In the genomic region with DNA sequence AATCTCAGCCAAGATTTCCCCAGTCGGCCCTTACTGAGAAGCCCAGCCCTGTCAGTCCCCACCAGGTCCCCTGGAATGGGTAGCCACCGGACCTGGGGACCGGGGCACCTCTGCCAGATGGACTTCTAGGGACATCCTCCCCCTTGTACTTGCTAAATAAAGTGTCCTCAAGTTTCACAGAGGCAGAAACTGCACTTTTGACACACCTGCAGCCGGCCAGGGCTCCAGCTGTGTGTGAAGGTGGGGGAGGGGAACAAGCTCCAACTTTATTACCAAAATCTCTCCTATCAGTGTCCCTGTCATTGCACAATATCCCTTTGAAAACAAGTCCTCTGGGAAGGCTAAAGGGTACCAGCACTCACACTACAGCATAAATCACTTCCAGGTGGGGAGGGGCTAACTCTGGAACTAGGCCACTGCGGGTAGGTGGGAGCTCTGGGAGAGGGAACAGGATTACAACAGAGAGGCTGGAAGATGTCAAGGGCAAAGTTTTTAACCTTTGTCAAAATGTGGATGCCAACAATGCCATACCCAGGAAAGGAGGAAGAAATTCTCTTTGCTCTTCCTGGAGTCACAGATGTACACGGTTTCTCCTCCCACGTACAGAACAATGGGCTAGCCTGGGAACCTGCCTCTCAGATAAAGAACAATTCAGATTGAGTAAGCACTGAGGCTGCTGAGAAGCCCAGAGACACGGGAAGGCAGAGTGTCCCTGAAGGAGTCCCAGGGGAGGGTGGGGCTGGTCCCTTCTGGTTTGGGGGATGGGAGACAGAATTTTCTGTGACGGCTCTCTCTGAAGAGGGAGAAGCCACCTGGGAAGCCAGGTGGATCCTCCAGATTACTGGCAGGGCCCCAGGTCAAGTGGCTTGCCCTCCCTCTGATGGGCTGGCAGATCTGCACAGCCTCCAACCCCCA, we compare ENCODE assay signal across 11 cellular contexts. TPM values are rescaled to one million over a fixed set of nuclear protein-coding genes. Genes with fewer than 3 reads are reported as not detected.
A peak's percentile ranks its signal among the peaks of the same experiment; 100 is the strongest.
DNase-seq lines count a peak whose midpoint lies in the region; ATAC-seq, FAIRE-seq and TF ChIP-seq lines count a peak whose summit lies in the region.
"Had no signal": no experiment of that assay in that cellular context is flagged by ENCODE, and none has a peak within 500 bp of the region (broad histone marks: within the 10 kb centered on the region; RNA-seq: fewer than 3 reads in every experiment).

No MANE protein-coding gene starts in this region.

- H3K27ac ChIP-seq in PC-9 (0 out of 2 replicates have a peak overlapping the region, but pooled peaks have one; percentile 30), lower lobe of right lung (peak overlapping the region; percentile 67), tibial artery (no peak overlapping the region)

- POLR2A ChIA-PET in PC-9 (lab: Charles Lee; ENCODE audit: unreplicated experiment), result interaction anchor here (0.6 to 0.7 kb wide), 3 partner anchors 17 to 64 kb away, joined by 3 read pairs; no protein-coding TSS in a partner anchor

- H4K20me1 ChIP-seq in PC-9 (ENCODE audit: insufficient read depth), result no peaks in the 10 kb centered on the region

- intact Hi-C loops in PC-9 (cut with micrococcal nuclease; ENCODE audit: unreplicated experiment), result no loop called here
- intact Hi-C loops in lower lobe of right lung (cut with DNase I), result no loop called here
- intact Hi-C loops in tibial artery (cut with DNase I; ENCODE audit: low total_unique reads), result no loop called here

- CTCF ChIA-PET in PC-9 (lab: Charles Lee), result no interaction called here

- H3K4me3 ChIP-seq in PC-9 (no peak overlapping the region), lower lobe of right lung (no peak overlapping the region), tibial artery (no peak overlapping the region)

- peaks cover 11% of the 10 kb centered on the region; the same call in 1 of the 2 replicates for H3F3A ChIP-seq in PC-9 (ENCODE audit: insufficient read depth, low read depth)

- DNase-seq in DMS153 (lab: John Stamatoyannopoulos, UW) (peak; percentile 85), PC-9 (no peak), lower lobe of right lung (peak; percentile 42), NCI-H2081 (lab: John Stamatoyannopoulos, UW) (no peak), NAMALWA (ENCODE audit: low spot score) (no peak), tibial artery (no peak), frontal cortex (ENCODE audit: low spot score in 2 of 2) (no peak)
- DNase-seq: activated CD8-positive, alpha-beta T cell treated with anti-CD3 and anti-CD28 coated beads for 36 hours; CD8-positive, alpha-beta T cell; hypothalamus had no signal

- peak overlapping the region; percentile 26 for H3K4me2 ChIP-seq in PC-9

- no peak for FAIRE-seq in frontal cortex (lab: Jason Lieb, UNC)

- H2AFZ ChIP-seq in PC-9, result no peak overlapping the region

- TF ChIP-seq CTCF in PC-9 (conservative IDR thresholded peaks at IDR 0.05) (no peak), lower lobe of right lung (IDR thresholded peaks at IDR 0.05) (no peak), tibial artery (IDR thresholded peaks at IDR 0.05) (no peak)

- H3K4me1 ChIP-seq in PC-9 (replicated peaks; ENCODE audit: insufficient read depth), result peaks cover 26% of the 10 kb centered on the region
- H3K4me1 ChIP-seq in lower lobe of right lung, result peaks cover 28% of the 10 kb centered on the region
- H3K4me1 ChIP-seq in tibial artery, result peaks cover 0 to 17% (median 0%) of the 10 kb centered on the region in 4 donors

- H3K36me3 ChIP-seq in PC-9 (ENCODE audit: low read depth), result no peaks in the 10 kb centered on the region
- H3K36me3 ChIP-seq in lower lobe of right lung, result no peaks in the 10 kb centered on the region
- no peaks in the 10 kb centered on the region for H3K36me3 ChIP-seq in tibial artery

- no peaks in the 10 kb centered on the region for H3K27me3 ChIP-seq in PC-9 (ENCODE audit: insufficient read depth, low read depth)
- no peaks in the 10 kb centered on the region for H3K27me3 ChIP-seq in lower lobe of right lung (ENCODE audit: low read depth)
- peaks cover 0 to 18% of the 10 kb centered on the region in 2 donors for H3K27me3 ChIP-seq in tibial artery

- BruUV-seq in PC-9 (replicated peaks; lab: Mats Ljungman, UMichigan), result no TSS peak

- H3K9me2 ChIP-seq in PC-9 (ENCODE audit: insufficient read depth), result no peaks in the 10 kb centered on the region

- no peaks in the 10 kb centered on the region for H3K9me3 ChIP-seq in PC-9 (ENCODE audit: insufficient read depth, low read depth)
- no peaks in the 10 kb centered on the region for H3K9me3 ChIP-seq in lower lobe of right lung
- no peaks in the 10 kb centered on the region for H3K9me3 ChIP-seq in tibial artery

- ATAC-seq in HG02885 (IDR thresholded peaks at IDR 0.05; ENCODE audit: poor library complexity, unreplicated experiment) (peak; percentile 40), lower lobe of right lung (peak in 1 of 2 donors; percentile 11)
- ATAC-seq: activated CD8-positive, alpha-beta T cell treated with anti-CD3 and anti-CD28 coated beads for 36 hours; CD8-positive, alpha-beta T cell had no signal

- H3K79me2 ChIP-seq in PC-9 (ENCODE audit: low read depth), result peaks cover 21% of the 10 kb centered on the region

RNA-seq across cellular contexts. Expression of a gene that starts 11.0 kb away (rescaled TPM):
- total RNA-seq in PC-9 (2021) (114 and 128 TPM in 2 replicates), lower lobe of right lung (90.0 TPM), frontal cortex (9.8 TPM)
- total RNA-seq: CD8-positive, alpha-beta T cell had no signal

Comparison
In these comparisons a context has a peak if more than half of its experiments do, and no peak if none do; other contexts are left out.
1. DNase-seq: peak in DMS153 (single experiment) and lower lobe of right lung (single experiment); none in PC-9 (0 of 2), NCI-H2081 (0 of 2), NAMALWA (single experiment), tibial artery (0 of 2) and frontal cortex (0 of 2).
2. H3K27ac ChIP-seq: peak in PC-9 (single experiment) and lower lobe of right lung (single experiment); none in tibial artery (0 of 2).